ENCODE assay signal across 14 cellular contexts in genomic region chr2:67209107-67209506, GRCh38.
"Had no signal": no experiment of that assay in that cellular context is flagged by ENCODE, and none has a peak within 500 bp of the region (broad histone marks: within the 10 kb centered on the region; RNA-seq: fewer than 3 reads in every experiment).

No MANE protein-coding gene starts in this region.

- H3K4me3 ChIP-seq: ovary, testis, upper lobe of right lung had no signal

- ATAC-seq: left lobe of liver; stimulated activated naive CD8-positive, alpha-beta T cell treated with anti-CD3 and anti-CD28 coated beads, Interleukin-15, amount 100 ng/mL, for 72 hours; upper lobe of right lung had no signal

- H3K27me3 Mint-ChIP-seq: activated naive CD4-positive, alpha-beta T cell treated with anti-CD3 and anti-CD28 coated beads, Interleukin-2, amount 50 U/mL, for 24 hours; stimulated activated naive CD8-positive, alpha-beta T cell treated with anti-CD3 and anti-CD28 coated beads, Interleukin-15, amount 100 ng/mL, for 72 hours had no signal

- H3K36me3 ChIP-seq: ovary, upper lobe of right lung had no signal

- H3K36me3 Mint-ChIP-seq: activated naive CD4-positive, alpha-beta T cell treated with anti-CD3 and anti-CD28 coated beads, Interleukin-2, amount 50 U/mL, for 24 hours; memory B cell had no signal

- DNase-seq: activated effector memory CD4-positive, alpha-beta T cell treated with Interleukin-2 at 50 U/mL for 16 hours; activated T-cell treated with anti-CD3 and anti-CD28 coated beads, Interleukin-2, amount 50 U/mL, for 1 hour; foreskin melanocyte; head of caudate nucleus; ovary; stimulated activated CD4-positive, alpha-beta T cell treated with anti-CD3 and anti-CD28 coated beads, Interleukin-4, amount 100 ng/mL, for 4 hours; stimulated activated naive CD8-positive, alpha-beta T cell treated with anti-CD3 and anti-CD28 coated beads, Interleukin-15, amount 100 ng/mL, for 72 hours; testis; upper lobe of right lung had no signal

- H3K4me3 Mint-ChIP-seq: activated naive CD4-positive, alpha-beta T cell treated with anti-CD3 and anti-CD28 coated beads, Interleukin-2, amount 50 U/mL, for 24 hours; memory B cell; neural crest cell; stimulated activated naive CD8-positive, alpha-beta T cell treated with anti-CD3 and anti-CD28 coated beads, Interleukin-15, amount 100 ng/mL, for 72 hours; T-helper 2 cell treated with Interferon-gamma antibody and Interleukin-4, amounts not matched to agents 5 μg/mL and 100 μg/mL, for 36 hours had no signal

- H3K9me3 Mint-ChIP-seq: activated naive CD4-positive, alpha-beta T cell treated with anti-CD3 and anti-CD28 coated beads, Interleukin-2, amount 50 U/mL, for 24 hours; neural crest cell; stimulated activated naive CD8-positive, alpha-beta T cell treated with anti-CD3 and anti-CD28 coated beads, Interleukin-15, amount 100 ng/mL, for 72 hours; T-helper 2 cell treated with Interferon-gamma antibody and Interleukin-4, amounts not matched to agents 5 μg/mL and 100 μg/mL, for 36 hours had no signal

- H3K9me3 ChIP-seq: ovary, testis, upper lobe of right lung had no signal

- H3K4me1 Mint-ChIP-seq: activated naive CD4-positive, alpha-beta T cell treated with anti-CD3 and anti-CD28 coated beads, Interleukin-2, amount 50 U/mL, for 24 hours; memory B cell; neural crest cell; stimulated activated naive CD8-positive, alpha-beta T cell treated with anti-CD3 and anti-CD28 coated beads, Interleukin-15, amount 100 ng/mL, for 72 hours had no signal

- H3K27me3 ChIP-seq: ovary, testis, upper lobe of right lung had no signal

- H3K4me1 ChIP-seq: testis, upper lobe of right lung had no signal

- H3K27ac Mint-ChIP-seq: activated naive CD4-positive, alpha-beta T cell treated with anti-CD3 and anti-CD28 coated beads, Interleukin-2, amount 50 U/mL, for 24 hours; memory B cell; stimulated activated naive CD8-positive, alpha-beta T cell treated with anti-CD3 and anti-CD28 coated beads, Interleukin-15, amount 100 ng/mL, for 72 hours; T-helper 2 cell treated with Interferon-gamma antibody and Interleukin-4, amounts not matched to agents 5 μg/mL and 100 μg/mL, for 36 hours had no signal
